ENCODE assay signal across 8 cellular contexts in the genomic region with DNA sequence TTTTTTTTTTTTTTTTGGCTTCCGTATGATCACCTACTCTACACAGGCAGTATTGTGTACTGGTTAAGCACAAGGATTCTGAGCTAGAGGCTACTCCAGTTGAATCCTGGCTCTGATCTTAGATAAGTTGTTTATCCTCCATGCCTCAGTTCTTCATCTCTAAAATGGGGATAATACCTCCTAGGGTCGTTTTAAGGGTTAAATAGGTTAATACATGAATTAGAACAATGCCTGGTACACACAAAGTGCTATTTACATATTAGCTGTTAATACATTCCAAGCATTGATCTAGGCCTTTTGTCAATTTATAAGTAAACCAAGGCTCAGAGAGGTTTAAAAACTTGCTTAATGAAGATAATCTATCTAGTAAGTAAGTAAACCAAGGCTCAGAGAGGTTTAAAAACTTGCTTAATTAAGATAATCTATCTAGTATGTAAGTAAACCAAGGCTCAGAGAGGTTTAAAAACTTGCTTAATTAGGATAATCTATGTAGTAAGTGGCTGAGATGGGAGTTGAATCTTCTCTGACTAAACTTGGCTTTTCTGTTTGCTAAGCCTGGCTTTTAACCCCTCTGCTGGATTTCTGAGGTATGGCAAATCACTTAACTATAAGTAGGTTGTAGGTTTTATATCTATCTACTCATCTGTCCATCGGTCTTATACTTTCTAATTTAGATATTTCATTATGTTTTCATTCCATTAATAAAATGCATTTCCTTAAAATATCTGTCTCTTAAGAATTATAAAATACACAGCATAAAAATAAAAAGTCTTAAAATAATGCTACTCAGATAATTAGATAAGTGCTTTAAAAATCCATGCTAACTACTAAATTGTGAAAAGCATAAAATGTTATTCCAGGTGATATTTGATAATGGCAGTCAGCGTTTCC. TPM values are rescaled to one million over a fixed set of nuclear protein-coding genes. Genes with fewer than 3 reads are reported as not detected.
DNase-seq lines count a peak whose midpoint lies in the region; ATAC-seq and FAIRE-seq lines count a peak whose summit lies in the region.

No MANE protein-coding gene starts in this region.

- ATAC-seq in GM19035 (IDR thresholded peaks at IDR 0.05; ENCODE audit: unreplicated experiment): peak; percentile 12
- peak; percentile 7 for ATAC-seq in HG03135 (IDR thresholded peaks at IDR 0.05; ENCODE audit: unreplicated experiment)

- DNase-seq in CD1c-positive myeloid dendritic cell (ENCODE audit: extremely low spot score): peak; percentile 62
- DNase-seq in RCC 7860 (ENCODE audit: low spot score): peak; percentile 39
- peak; percentile 45 for DNase-seq in glomerular visceral epithelial cell (ENCODE audit: extremely low spot score)
- no peak for DNase-seq in C1 segment of cervical spinal cord (lab: John Stamatoyannopoulos, UW)
- no peak for DNase-seq in mesenteric fat pad (ENCODE audit: low spot score)
- no peak for DNase-seq in activated CD8-positive, alpha-beta memory T cell treated with anti-CD3 and anti-CD28 coated beads, Interleukin-2, amount 50 U/mL, for 4 hours

- peak; percentile 83 for FAIRE-seq in RCC 7860 (lab: Jason Lieb, UNC)

RNA-seq across cellular contexts. Expression of a gene that starts 59.2 kb away (rescaled TPM):
- 17.3 TPM for total RNA-seq in mesenteric fat pad

Comparison
In these comparisons a context has a peak if more than half of its experiments do, and no peak if none do; other contexts are left out.
1. DNase-seq: peak in CD1c-positive myeloid dendritic cell (single experiment), RCC 7860 (single experiment) and glomerular visceral epithelial cell (single experiment); none in C1 segment of cervical spinal cord (0 of 14), mesenteric fat pad (single experiment) and activated CD8-positive, alpha-beta memory T cell treated with anti-CD3 and anti-CD28 coated beads, Interleukin-2, amount 50 U/mL, for 4 hours (single experiment).